8 cellular contexts compared by ENCODE assay signal in the genomic region with DNA sequence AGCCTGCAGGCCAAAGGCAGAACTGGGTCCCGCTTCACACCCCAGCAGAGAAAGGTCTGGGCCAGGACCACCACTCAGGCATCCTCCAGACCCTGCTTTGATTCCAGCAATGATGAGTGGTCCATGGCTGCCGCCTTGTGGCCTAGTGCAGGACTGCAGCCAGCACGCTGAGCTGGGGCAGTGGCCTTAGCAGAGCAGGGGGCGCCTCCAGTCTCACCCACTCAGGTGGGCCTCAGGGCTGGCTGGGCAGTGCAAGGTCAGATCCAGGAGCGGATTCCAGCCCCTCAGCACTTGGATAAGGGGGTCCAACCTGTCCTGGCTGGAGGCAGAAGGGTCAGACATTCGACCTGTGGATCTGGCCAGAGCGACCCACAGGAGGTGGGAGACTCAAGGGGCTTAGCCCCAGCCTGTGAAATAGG.
DNase-seq lines count a peak whose midpoint lies in the region.

No MANE protein-coding gene starts in this region.

- no peak overlapping the region for H3K9ac ChIP-seq in HUES48 (ENCODE audit: low read depth, low read length)

- H3K4me1 ChIP-seq in HUES48 (ENCODE audit: control insufficient read depth, insufficient read depth, low read length), result no peaks in the 10 kb centered on the region

- H3K27me3 ChIP-seq in HUES48 (ENCODE audit: control insufficient read depth, insufficient read depth, low read length), result peaks cover 11% of the 10 kb centered on the region

- DNase-seq in ELR (ENCODE audit: low read depth) (peak; percentile 55), amygdala (lab: John Stamatoyannopoulos, UW) (peak in 40 of 56 donors; percentile 13 to 84 (median 38)), hypothalamus (lab: John Stamatoyannopoulos, UW) (peak in 44 of 51 donors; percentile 10 to 79 (median 45)), cortex of kidney (lab: John Stamatoyannopoulos, UW) (no peak), GOT3 (lab: John Stamatoyannopoulos, UW) (no peak)
- peak; percentile 50 for DNase-seq in T-helper 2 cell treated with Interferon-gamma antibody and Interleukin-4, amounts not matched to agents 5 μg/mL and 100 μg/mL, for 36 hours (ENCODE audit: low spot score)
- DNase-seq in stimulated activated CD4-positive, alpha-beta T cell treated with anti-CD3 and anti-CD28 coated beads, Interleukin-12 subunit alpha, Interleukin-12 subunit beta, amount 100 ng/mL, for 4 hours, result peak; percentile 69

- H3K9me3 Mint-ChIP-seq in T-helper 2 cell treated with Interferon-gamma antibody and Interleukin-4, amounts not matched to agents 5 μg/mL and 100 μg/mL, for 36 hours, result no peaks in the 10 kb centered on the region

- peak overlapping the region; percentile 43 for H3K27ac ChIP-seq in HUES48 (ENCODE audit: low read depth, low read length)

- no peak overlapping the region for H3K4me3 Mint-ChIP-seq in T-helper 2 cell treated with Interferon-gamma antibody and Interleukin-4, amounts not matched to agents 5 μg/mL and 100 μg/mL, for 36 hours

- no peaks in the 10 kb centered on the region for H3K9me3 ChIP-seq in HUES48 (ENCODE audit: control insufficient read depth, insufficient read depth, low read length)

- no peak overlapping the region for H3K27ac Mint-ChIP-seq in T-helper 2 cell treated with Interferon-gamma antibody and Interleukin-4, amounts not matched to agents 5 μg/mL and 100 μg/mL, for 36 hours

- H3K27me3 Mint-ChIP-seq in T-helper 2 cell treated with Interferon-gamma antibody and Interleukin-4, amounts not matched to agents 5 μg/mL and 100 μg/mL, for 36 hours (ENCODE audit: low read depth), result no peaks in the 10 kb centered on the region

- peaks cover 20% of the 10 kb centered on the region for H3K36me3 Mint-ChIP-seq in T-helper 2 cell treated with Interferon-gamma antibody and Interleukin-4, amounts not matched to agents 5 μg/mL and 100 μg/mL, for 36 hours (ENCODE audit: low read depth)

- H3K4me1 Mint-ChIP-seq in T-helper 2 cell treated with Interferon-gamma antibody and Interleukin-4, amounts not matched to agents 5 μg/mL and 100 μg/mL, for 36 hours (ENCODE audit: low read depth), result peaks cover 24% of the 10 kb centered on the region

- H3K4me3 ChIP-seq in HUES48 (ENCODE audit: low read depth, low read length), result no peak overlapping the region

- peaks cover 33% of the 10 kb centered on the region for H3K36me3 ChIP-seq in HUES48 (ENCODE audit: control insufficient read depth, insufficient read depth, low read length)

Comparison
In these comparisons a context has a peak if more than half of its experiments do, and no peak if none do; other contexts are left out.
1. DNase-seq: peak in ELR (single experiment), T-helper 2 cell treated with Interferon-gamma antibody and Interleukin-4, amounts not matched to agents 5 μg/mL and 100 μg/mL, for 36 hours (single experiment), amygdala (40 of 56), hypothalamus (44 of 51) and stimulated activated CD4-positive, alpha-beta T cell treated with anti-CD3 and anti-CD28 coated beads, Interleukin-12 subunit alpha, Interleukin-12 subunit beta, amount 100 ng/mL, for 4 hours (single experiment); none in cortex of kidney (single experiment) and GOT3 (single experiment).